Comparison of ENCODE assay signal across 33 cellular contexts in genomic region chr14:40762177-40762576, GRCh38.
"Had no signal": no experiment of that assay in that cellular context is flagged by ENCODE, and none has a peak within 500 bp of the region (broad histone marks: within the 10 kb centered on the region; RNA-seq: fewer than 3 reads in every experiment).

No MANE protein-coding gene starts in this region.

- H3K4me1 ChIP-seq: adrenal gland, body of pancreas, breast epithelium had no signal

- H3K4me3 ChIP-seq: adrenal gland, body of pancreas, breast epithelium had no signal

- H3K9me3 ChIP-seq: adrenal gland, body of pancreas, breast epithelium had no signal

- H3K36me3 ChIP-seq: adrenal gland, brain microvascular endothelial cell, breast epithelium had no signal

- H3K27ac ChIP-seq: adrenal gland, body of pancreas, brain microvascular endothelial cell, breast epithelium, VCaP had no signal

- ATAC-seq: activated CD8-positive, alpha-beta T cell treated with anti-CD3 and anti-CD28 coated beads for 36 hours; activated naive CD4-positive, alpha-beta T cell treated with anti-CD3 and anti-CD28 coated beads, Interleukin-2, amount 50 U/mL, for 72 hours; activated T-cell treated with anti-CD3 and anti-CD28 coated beads, Interleukin-2, amount 50 U/mL, for 4 hours; activated T-cell treated with anti-CD3 and anti-CD28 coated beads, Interleukin-2, amount 50 U/mL, for 72 hours; activated T-helper 17 cell treated with anti-CD3 and anti-CD28 coated beads, Interleukin-2, amount 50 U/mL, for 72 hours; body of pancreas had no signal

- H3K27me3 ChIP-seq: adrenal gland, body of pancreas, brain microvascular endothelial cell, breast epithelium had no signal

- FAIRE-seq: astrocyte, TTC549 had no signal

- DNase-seq: activated B cell treated with CpG ODN at 0.5 μM for 24 hours; activated CD4-positive, alpha-beta memory T cell treated with anti-CD3 and anti-CD28 coated beads for 36 hours; activated CD4-positive, alpha-beta T cell treated with anti-CD3 and anti-CD28 coated beads for 4 hours; activated CD4-positive, alpha-beta T cell treated with anti-CD3 and anti-CD28 coated beads, Interleukin-2, amount 10 ng/mL, durations not matched to agents 24 days and 14 days; activated CD4-positive, alpha-beta T cell treated with anti-CD3 and anti-CD28 coated beads, Interleukin-2, amount 50 U/mL, for 1 hour; activated CD4-positive, alpha-beta T cell treated with anti-CD3 and anti-CD28 coated beads, Interleukin-2, amount 50 U/mL, for 4 hours; activated CD4-positive, CD25-positive, alpha-beta regulatory T cell treated with anti-CD3 and anti-CD28 coated beads, Interleukin-2, amount 50 U/mL, for 72 hours; activated CD8-positive, alpha-beta memory T cell treated with anti-CD3 and anti-CD28 coated beads, Interleukin-2, amount 50 U/mL, for 4 hours; activated CD8-positive, alpha-beta T cell treated with anti-CD3 and anti-CD28 coated beads for 36 hours; activated effector memory CD4-positive, alpha-beta T cell treated with anti-CD3 and anti-CD28 coated beads, Interleukin-2, amount 50 U/mL, for 16 hours; activated gamma-delta T cell treated with Interleukin-2 at 50 U/mL for 16 hours; activated naive CD4-positive, alpha-beta T cell; activated naive CD4-positive, alpha-beta T cell treated with anti-CD3 and anti-CD28 coated beads for 36 hours; activated naive CD4-positive, alpha-beta T cell treated with anti-CD3 and anti-CD28 coated beads, Interleukin-2, amount 50 U/mL, for 16 hours; activated naive CD8-positive, alpha-beta T cell treated with anti-CD3 and anti-CD28 coated beads for 36 hours; activated T-cell treated with anti-CD3 and anti-CD28 coated beads for 4 hours; activated T-cell treated with anti-CD3 and anti-CD28 coated beads, Interleukin-2, amount 50 U/mL, for 1 hour; activated T-cell treated with anti-CD3 and anti-CD28 coated beads, Interleukin-2, amount 50 U/mL, for 4 hours; activated T-cell treated with anti-CD3 and anti-CD28 coated beads, Interleukin-2, amount 50 U/mL, for 72 hours; adrenal gland; amniotic stem cell; aorta; body of pancreas; brain microvascular endothelial cell; central memory CD4-positive, alpha-beta T cell; T-helper 2 cell; T-helper 9 cell had no signal
